Comparison of ENCODE assay signal across 19 cellular contexts in the genomic region with DNA sequence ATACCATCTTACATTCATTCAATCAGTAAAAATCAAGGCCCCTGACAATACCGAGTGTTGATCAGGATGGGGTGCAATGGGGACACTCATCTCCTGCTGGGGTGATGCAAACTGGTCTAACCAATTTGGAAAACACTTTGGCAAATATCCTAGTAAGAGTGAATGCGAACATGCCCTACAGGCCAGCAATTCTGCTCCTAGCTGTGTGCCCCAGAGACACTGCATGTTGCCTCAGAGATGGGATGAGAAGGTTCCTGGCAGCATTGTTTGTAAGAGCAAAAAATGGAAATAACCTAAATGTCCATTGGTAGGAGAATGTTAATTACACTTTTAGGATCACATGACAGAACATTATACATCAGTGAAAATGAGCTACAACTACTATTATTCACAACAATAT. TPM values are rescaled to one million over a fixed set of nuclear protein-coding genes. Genes with fewer than 3 reads are reported as not detected.
A peak's percentile ranks its signal among the peaks of the same experiment; 100 is the strongest.
DNase-seq lines count a peak whose midpoint lies in the region; ATAC-seq and TF ChIP-seq lines count a peak whose summit lies in the region.
"Had no signal": no experiment of that assay in that cellular context is flagged by ENCODE, and none has a peak within 500 bp of the region (broad histone marks: within the 10 kb centered on the region; RNA-seq: fewer than 3 reads in every experiment).

No MANE protein-coding gene starts in this region.

- peak overlapping the region; percentile 49 for H3K4me2 ChIP-seq in neural progenitor cell

- H3K9me3 Mint-ChIP-seq in brain (peaks cover 0 to 5% (median 0%) of the 10 kb centered on the region in 5 experiments), neural progenitor cell (no peaks in the 10 kb centered on the region)
- H3K9me3 Mint-ChIP-seq: CD8-positive, alpha-beta memory T cell had no signal

- H3K4me3 Mint-ChIP-seq in brain (peak overlapping the region in 4 of 5 experiments; percentile 43 to 84 (median 58)), neural progenitor cell (no peak overlapping the region)
- H3K4me3 Mint-ChIP-seq: CD4-positive, CD25-positive, alpha-beta regulatory T cell; CD8-positive, alpha-beta memory T cell had no signal

- H3K36me3 ChIP-seq in HEK293 (ENCODE audit: control insufficient read depth in 2 of 2, insufficient read depth in 1 of 2, low read length in 2 of 2), result no peaks in the 10 kb centered on the region
- no peaks in the 10 kb centered on the region for H3K36me3 ChIP-seq in neural progenitor cell
- H3K36me3 ChIP-seq: BE2C, HAP-1 had no signal

- no peak overlapping the region for H3K9ac ChIP-seq in neural progenitor cell

- H3K4me1 ChIP-seq in HEK293 (ENCODE audit: control insufficient read depth, insufficient read depth, low read length) (peaks cover 9% of the 10 kb centered on the region), neural progenitor cell (peaks cover 66% of the 10 kb centered on the region)

- H3F3A ChIP-seq in neural progenitor cell (ENCODE audit: low read depth), result peaks cover 63% of the 10 kb centered on the region

- H2AFZ ChIP-seq in neural progenitor cell (replicated peaks), result no peak overlapping the region

- H3K36me3 Mint-ChIP-seq in brain (no peaks in the 10 kb centered on the region), neural progenitor cell (no peaks in the 10 kb centered on the region)
- H3K36me3 Mint-ChIP-seq: CD4-positive, CD25-positive, alpha-beta regulatory T cell; CD8-positive, alpha-beta memory T cell had no signal

- DNase-seq in neural progenitor cell (ENCODE audit: low spot score) (no peak), islet precursor cell (no peak)
- DNase-seq: ACHN; BE2C; C1 segment of cervical spinal cord; CD4-positive, CD25-positive, alpha-beta regulatory T cell; CD8-positive, alpha-beta memory T cell; DMS 273 treated with DMSO at 0.1 percent for 48 hours; DMS53; DND-41; EL; GOT3 had no signal

- POLR2A ChIA-PET in HEK293 (lab: Yijun Ruan, JAX), result no interaction called here

- H3K4me1 Mint-ChIP-seq in brain, result peaks cover 78% of the 10 kb centered on the region
- H3K4me1 Mint-ChIP-seq in neural progenitor cell, result peaks cover 50% of the 10 kb centered on the region
- H3K4me1 Mint-ChIP-seq: CD4-positive, CD25-positive, alpha-beta regulatory T cell; CD8-positive, alpha-beta memory T cell had no signal

- H3K27me3 Mint-ChIP-seq in brain (peaks cover 19% of the 10 kb centered on the region), neural progenitor cell (ENCODE audit: insufficient read depth, low read depth) (peaks cover 7% of the 10 kb centered on the region)

- no peak overlapping the region for H3K27ac ChIP-seq in HEK293 (ENCODE audit: extremely low read depth, low read depth, low read length)
- peak overlapping the region; percentile 2 for H3K27ac ChIP-seq in neural progenitor cell

- peaks cover 87% of the 10 kb centered on the region for H3K79me2 ChIP-seq in neural progenitor cell (ENCODE audit: low read depth)

- H3K27ac Mint-ChIP-seq in brain (peak overlapping the region in 4 of 5 experiments; percentile 30 to 93 (median 58)), neural progenitor cell (no peak overlapping the region)
- H3K27ac Mint-ChIP-seq: CD4-positive, CD25-positive, alpha-beta regulatory T cell; CD8-positive, alpha-beta memory T cell had no signal

- H3K9me3 ChIP-seq in HEK293 (ENCODE audit: control insufficient read depth, insufficient read depth, low read depth, low read length) (no peaks in the 10 kb centered on the region), iPS-18c (ENCODE audit: control insufficient read depth, insufficient read depth, low read length) (peaks cover 2% of the 10 kb centered on the region), neural progenitor cell (ENCODE audit: low read depth) (no peaks in the 10 kb centered on the region)
- H3K9me3 ChIP-seq: BE2C, HAP-1 had no signal

- no peak overlapping the region for H3K4me3 ChIP-seq in HEK293 (ENCODE audit: low read depth, low read length)
- H3K4me3 ChIP-seq in iPS-18c (ENCODE audit: insufficient read depth, low read depth, low read length), result peak overlapping the region; percentile 24; the same call in 1 of the 2 replicates
- H3K4me3 ChIP-seq in neural progenitor cell, result no peak overlapping the region
- H3K4me3 ChIP-seq: GM12878, HAP-1 had no signal

- H4K20me1 ChIP-seq in neural progenitor cell (ENCODE audit: low read depth), result peaks cover 59% of the 10 kb centered on the region

- CTCF ChIA-PET in HEK293 (lab: Yijun Ruan, JAX), result interaction anchor here (0.6 to 7.7 kb wide), 3 partner anchors 11 to 520 kb away, joined by 3 to 77 read pairs (median 9); no protein-coding TSS in a partner anchor

- TF ChIP-seq CTCF in HEK293 (tag by site-specific recombination; IDR thresholded peaks at IDR 0.05) (no peak), brain (conservative IDR thresholded peaks at IDR 0.05) (no peak), neural progenitor cell (IDR thresholded peaks at IDR 0.05) (no peak)

- ATAC-seq in GM18520 (IDR thresholded peaks at IDR 0.05; ENCODE audit: unreplicated experiment) (no peak), GM21717 (IDR thresholded peaks at IDR 0.05; ENCODE audit: unreplicated experiment) (no peak)
- ATAC-seq: GM12878 had no signal

- H3K27me3 ChIP-seq in neural progenitor cell, result no peaks in the 10 kb centered on the region

TF ChIP-seq in HEK293, 187 proteins besides CTCF, POLR2A, EP300 and RAD21:
- TF ChIP-seq ZBTB49 (tag by site-specific recombination; IDR thresholded peaks at IDR 0.05; ENCODE audit: low read depth) (no peak), ZNF140 (tag by site-specific recombination; IDR thresholded peaks at IDR 0.05) (peak; percentile 98), ZNF146 (tag by site-specific recombination; IDR thresholded peaks at IDR 0.05) (peak; percentile 44; the same call in 1 of the 2 replicates), ZNF274 (IDR thresholded peaks at IDR 0.05; ENCODE audit: low read length) (no peak), ZNF274 (tag by site-specific recombination; IDR thresholded peaks at IDR 0.05; ENCODE audit: borderline replicate concordance) (no peak), ZNF530 (tag by site-specific recombination; IDR thresholded peaks at IDR 0.05; ENCODE audit: low read depth) (no peak), ZFHX2 (tag by site-specific recombination; conservative IDR thresholded peaks at IDR 0.05) (no peak)
- TF ChIP-seq, protein P1, sequence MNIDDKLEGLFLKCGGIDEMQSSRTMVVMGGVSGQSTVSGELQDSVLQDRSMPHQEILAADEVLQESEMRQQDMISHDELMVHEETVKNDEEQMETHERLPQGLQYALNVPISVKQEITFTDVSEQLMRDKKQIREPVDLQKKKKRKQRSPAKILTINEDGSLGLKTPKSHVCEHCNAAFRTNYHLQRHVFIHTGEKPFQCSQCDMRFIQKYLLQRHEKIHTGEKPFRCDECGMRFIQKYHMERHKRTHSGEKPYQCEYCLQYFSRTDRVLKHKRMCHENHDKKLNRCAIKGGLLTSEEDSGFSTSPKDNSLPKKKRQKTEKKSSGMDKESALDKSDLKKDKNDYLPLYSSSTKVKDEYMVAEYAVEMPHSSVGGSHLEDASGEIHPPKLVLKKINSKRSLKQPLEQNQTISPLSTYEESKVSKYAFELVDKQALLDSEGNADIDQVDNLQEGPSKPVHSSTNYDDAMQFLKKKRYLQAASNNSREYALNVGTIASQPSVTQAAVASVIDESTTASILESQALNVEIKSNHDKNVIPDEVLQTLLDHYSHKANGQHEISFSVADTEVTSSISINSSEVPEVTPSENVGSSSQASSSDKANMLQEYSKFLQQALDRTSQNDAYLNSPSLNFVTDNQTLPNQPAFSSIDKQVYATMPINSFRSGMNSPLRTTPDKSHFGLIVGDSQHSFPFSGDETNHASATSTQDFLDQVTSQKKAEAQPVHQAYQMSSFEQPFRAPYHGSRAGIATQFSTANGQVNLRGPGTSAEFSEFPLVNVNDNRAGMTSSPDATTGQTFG (tag by site-specific recombination; IDR thresholded peaks at IDR 0.05; ENCODE audit: borderline replicate concordance), result no peak
- TF ChIP-seq, protein P2, sequence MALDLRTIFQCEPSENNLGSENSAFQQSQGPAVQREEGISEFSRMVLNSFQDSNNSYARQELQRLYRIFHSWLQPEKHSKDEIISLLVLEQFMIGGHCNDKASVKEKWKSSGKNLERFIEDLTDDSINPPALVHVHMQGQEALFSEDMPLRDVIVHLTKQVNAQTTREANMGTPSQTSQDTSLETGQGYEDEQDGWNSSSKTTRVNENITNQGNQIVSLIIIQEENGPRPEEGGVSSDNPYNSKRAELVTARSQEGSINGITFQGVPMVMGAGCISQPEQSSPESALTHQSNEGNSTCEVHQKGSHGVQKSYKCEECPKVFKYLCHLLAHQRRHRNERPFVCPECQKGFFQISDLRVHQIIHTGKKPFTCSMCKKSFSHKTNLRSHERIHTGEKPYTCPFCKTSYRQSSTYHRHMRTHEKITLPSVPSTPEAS (tag by site-specific recombination; IDR thresholded peaks at IDR 0.05), result no peak

RNA-seq across cellular contexts. Expression of gene LINGO1, which starts 4.7 kb away (rescaled TPM):
- polyA plus RNA-seq in brain (ENCODE audit: insufficient read depth, low read depth, low replicate concordance), result 40.6 TPM
- total RNA-seq in neural progenitor cell (ENCODE audit: low replicate concordance), result 7.9 and 28.2 TPM in 2 replicates
- total RNA-seq: CD4-positive, CD25-positive, alpha-beta regulatory T cell; CD8-positive, alpha-beta memory T cell; GM12878 had no signal
- polyA plus RNA-seq: CD4-positive, CD25-positive, alpha-beta regulatory T cell; CD8-positive, alpha-beta memory T cell had no signal
